In the genomic region with DNA sequence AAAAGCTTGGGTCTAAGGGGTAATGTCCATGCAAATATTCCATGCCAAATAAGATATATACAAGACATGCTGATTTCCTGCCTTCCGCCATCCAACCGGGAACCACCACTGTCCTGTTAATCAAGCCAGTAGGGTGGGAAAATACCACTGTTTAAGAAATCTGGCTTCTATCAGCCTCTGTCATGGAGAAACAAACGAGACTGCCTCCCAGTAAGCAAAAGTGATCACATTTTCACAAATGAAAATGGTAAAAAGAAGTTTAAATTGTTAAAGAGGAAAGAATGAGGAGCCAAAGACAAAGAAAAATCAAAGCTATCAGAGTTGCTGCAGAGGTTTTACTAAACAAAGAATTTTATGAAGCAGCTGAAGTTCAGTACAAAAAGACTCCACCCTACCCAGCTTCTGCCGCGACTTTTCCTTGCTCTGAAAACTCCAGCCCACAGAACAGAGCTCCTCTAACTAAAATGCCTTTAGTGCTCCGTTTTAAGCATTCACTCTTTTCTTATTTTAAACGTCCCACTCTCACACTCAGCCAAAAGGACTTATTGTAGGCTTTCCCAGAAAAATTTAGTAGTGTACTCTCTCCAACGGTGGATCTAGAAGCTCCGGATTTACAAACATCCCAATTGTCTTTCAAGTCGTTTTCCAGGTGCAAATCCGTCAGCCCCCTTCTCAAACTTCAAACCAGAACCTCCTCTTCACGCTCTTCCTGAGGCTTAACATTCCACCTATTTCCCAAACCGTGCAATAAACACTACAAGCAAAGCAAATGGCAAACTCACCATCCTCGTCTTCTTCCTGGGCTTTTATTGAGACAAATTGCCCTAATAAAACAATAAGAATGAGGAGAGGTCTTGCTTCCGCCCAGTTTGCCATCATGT, we compare ENCODE assay signal across 10 cellular contexts. TPM values are rescaled to one million over a fixed set of nuclear protein-coding genes. Genes with fewer than 3 reads are reported as not detected.
A peak's percentile ranks its signal among the peaks of the same experiment; 100 is the strongest.
DNase-seq lines count a peak whose midpoint lies in the region; ATAC-seq, FAIRE-seq and TF ChIP-seq lines count a peak whose summit lies in the region.
"Had no signal": no experiment of that assay in that cellular context is flagged by ENCODE, and none has a peak within 500 bp of the region (broad histone marks: within the 10 kb centered on the region; RNA-seq: fewer than 3 reads in every experiment).

No MANE protein-coding gene starts in this region.

- H3K36me3 Mint-ChIP-seq in CD8-positive, alpha-beta T cell = no peaks in the 10 kb centered on the region
- no peaks in the 10 kb centered on the region for H3K36me3 Mint-ChIP-seq in glutamatergic neuron (ENCODE audit: unreplicated experiment)

- intact Hi-C loops in CD8-positive, alpha-beta T cell (cut with DNase I, micrococcal nuclease) = no loop called here
- intact Hi-C loops in pancreas (cut with DNase I) = no loop called here

- DNase-seq in CD8-positive, alpha-beta T cell = no peak
- DNase-seq in SK-MEL-5 (ENCODE audit: low read depth, low spot score) (peak; percentile 28), glutamatergic neuron (no peak), pancreas (no peak), NCI-H1048 (lab: John Stamatoyannopoulos, UW) (no peak)
- DNase-seq in activated CD8-positive, alpha-beta memory T cell treated with anti-CD3 and anti-CD28 coated beads, Interleukin-2, amount 50 U/mL, for 48 hours = no peak
- DNase-seq: NCI-H187 treated with DMSO at 0.1 percent for 48 hours had no signal

- H3K27me3 ChIP-seq in CD8-positive, alpha-beta T cell (ENCODE audit: insufficient read depth, low read length) = no peaks in the 10 kb centered on the region
- H3K27me3 ChIP-seq in pancreas = peaks cover 0 to 3% (median 0%) of the 10 kb centered on the region in 4 donors

- no peak for TF ChIP-seq CTCF in CD8-positive, alpha-beta T cell (IDR thresholded peaks at IDR 0.05)
- TF ChIP-seq CTCF in glutamatergic neuron (IDR thresholded peaks at IDR 0.05; ENCODE audit: partially characterized antibody, unreplicated experiment) (no peak), pancreas (IDR thresholded peaks at IDR 0.05) (no peak)

- CTCF ChIA-PET in CD8-positive, alpha-beta T cell (lab: Charles Lee) = interaction anchor here (1.0 kb wide), 1 partner anchor 170 kb away, joined by 4 read pairs; no protein-coding TSS in a partner anchor

- H3K27me3 Mint-ChIP-seq in CD8-positive, alpha-beta T cell (ENCODE audit: low read depth) = peaks cover 13% of the 10 kb centered on the region
- no peaks in the 10 kb centered on the region for H3K27me3 Mint-ChIP-seq in glutamatergic neuron (ENCODE audit: unreplicated experiment)

- in situ Hi-C loops in SK-MEL-5 (cut with HindIII; ENCODE audit: low pct_unique_long_range_greater_than_20kb, low sequenced_read_pairs) = no loop called here

- TF ChIP-seq POLR2A in GM18505 (IDR thresholded peaks at IDR 0.05; ENCODE audit: borderline replicate concordance, extremely low read depth, insufficient read depth, insufficient read length) = no peak

- POLR2A ChIA-PET in CD8-positive, alpha-beta T cell (lab: Charles Lee) = interaction anchor here (0.5 kb wide), 1 partner anchor 17 kb away, joined by 3 read pairs; no protein-coding TSS in a partner anchor

- H3K27ac Mint-ChIP-seq in CD8-positive, alpha-beta T cell = no peak overlapping the region
- peak overlapping the region; percentile 48 for H3K27ac Mint-ChIP-seq in glutamatergic neuron (ENCODE audit: unreplicated experiment)

- no peaks in the 10 kb centered on the region for H3K9me3 Mint-ChIP-seq in CD8-positive, alpha-beta T cell
- peaks cover 2% of the 10 kb centered on the region for H3K9me3 Mint-ChIP-seq in glutamatergic neuron (ENCODE audit: unreplicated experiment)

- WGBS in pancreas, 2 donors = 8 to 10% methylated on average over 15 of the region's 15 CpGs

- H3K4me3 Mint-ChIP-seq in CD8-positive, alpha-beta T cell = peak overlapping the region; percentile 4
- H3K4me3 Mint-ChIP-seq in glutamatergic neuron (ENCODE audit: unreplicated experiment) = peak overlapping the region; percentile 89

- no peaks in the 10 kb centered on the region for H3K9me3 ChIP-seq in CD8-positive, alpha-beta T cell (ENCODE audit: low read length)
- H3K9me3 ChIP-seq in pancreas = no peaks in the 10 kb centered on the region

- H3K4me1 Mint-ChIP-seq in CD8-positive, alpha-beta T cell (ENCODE audit: low read depth) = peaks cover 12% of the 10 kb centered on the region
- peaks cover 25% of the 10 kb centered on the region for H3K4me1 Mint-ChIP-seq in glutamatergic neuron (ENCODE audit: low read depth, unreplicated experiment)

- H3K4me1 ChIP-seq in CD8-positive, alpha-beta T cell (ENCODE audit: insufficient read depth, low read length) = peaks cover 6% of the 10 kb centered on the region
- no peaks in the 10 kb centered on the region for H3K4me1 ChIP-seq in pancreas

- H3K27ac ChIP-seq in CD8-positive, alpha-beta T cell (ENCODE audit: low read depth, low read length) = no peak overlapping the region
- H3K27ac ChIP-seq in pancreas = peak overlapping the region in 2 of 4 donors; percentile 6 to 19

- no peaks in the 10 kb centered on the region for H3K36me3 ChIP-seq in CD8-positive, alpha-beta T cell (ENCODE audit: insufficient read depth, low read length)
- no peaks in the 10 kb centered on the region for H3K36me3 ChIP-seq in pancreas

- ATAC-seq in CD8-positive, alpha-beta T cell = no peak
- ATAC-seq in pancreas = peak in 3 of 4 donors; percentile 46 to 61 (median 56)
- ATAC-seq in GM18505 (IDR thresholded peaks at IDR 0.05; ENCODE audit: unreplicated experiment) = no peak
- ATAC-seq in GM18870 (IDR thresholded peaks at IDR 0.05; ENCODE audit: unreplicated experiment) = no peak

- H3K4me3 ChIP-seq in CD8-positive, alpha-beta T cell (ENCODE audit: low read depth, low read length) = no peak overlapping the region
- peak overlapping the region in 1 of 4 donors; percentile 27 for H3K4me3 ChIP-seq in pancreas

- peak; percentile 34 for FAIRE-seq in pancreas (lab: Jason Lieb, UNC)
- FAIRE-seq: GM18507 had no signal

RNA-seq across cellular contexts. Expression of a gene that starts 0.6 kb away (rescaled TPM):
- under 1 TPM; 0.27 to 0.39 TPM for total RNA-seq in CD8-positive, alpha-beta T cell
- total RNA-seq in SK-MEL-5 (2014; rRNA removed; shearing (Covaris generic)) = 5.8 and 6.7 TPM in 2 replicates
- 7.3 and 9.0 TPM in 2 replicates for polyA plus RNA-seq in SK-MEL-5 (2015; cell fraction: cytosol; rRNA removed)
- 5.2 and 8.0 TPM in 2 replicates for polyA plus RNA-seq in SK-MEL-5 (2015; cell fraction: nucleus; rRNA removed)
- 23.7 TPM for total RNA-seq in glutamatergic neuron (ENCODE audit: unreplicated experiment)
- total RNA-seq in pancreas = 10 to 100 TPM in 2 of 6 donors, 1 to 10 TPM in 4; 1.9 to 43.3 (median 6.1) TPM
- polyA plus RNA-seq in pancreas = 1 to 10 TPM; 2.2 to 3.4 TPM

Comparison
In these comparisons a context has a peak if more than half of its experiments do, and no peak if none do; other contexts are left out.
1. ATAC-seq: peak in pancreas (3 of 4); none in CD8-positive, alpha-beta T cell (single experiment), GM18505 (single experiment) and GM18870 (single experiment).